Comparison of ENCODE assay signal across 8 cellular contexts in the genomic region with DNA sequence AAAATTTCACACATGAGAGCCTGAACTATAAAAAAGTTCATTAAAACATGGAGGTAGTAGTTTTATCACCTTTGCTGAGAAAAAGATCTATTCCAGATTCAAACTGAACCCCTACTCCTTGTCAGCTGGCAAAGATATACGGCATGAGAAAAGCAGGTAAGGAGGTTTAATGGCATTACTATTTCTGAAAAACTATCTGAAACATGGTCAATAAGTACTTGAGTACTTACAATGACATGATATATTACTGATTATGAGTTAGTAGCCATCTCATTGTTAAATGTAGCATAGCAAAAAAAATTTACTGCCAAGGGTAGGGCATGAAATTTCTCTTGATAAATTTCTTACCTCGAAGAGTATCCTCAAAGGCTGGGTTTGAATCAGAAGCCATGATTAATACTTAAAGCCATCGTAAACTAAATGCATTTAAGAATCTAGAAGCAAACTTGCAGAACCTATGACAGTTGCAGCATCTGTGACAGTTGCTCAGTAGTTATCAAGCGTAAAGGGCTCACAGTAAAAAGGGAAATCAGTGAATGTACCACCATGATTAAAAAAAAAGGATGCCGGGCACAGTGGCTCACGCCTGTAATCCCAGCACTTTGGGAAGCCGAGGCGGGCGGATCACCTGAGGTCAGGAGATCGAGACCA. TPM values are rescaled to one million over a fixed set of nuclear protein-coding genes. Genes with fewer than 3 reads are reported as not detected.
DNase-seq lines count a peak whose midpoint lies in the region; ATAC-seq and TF ChIP-seq lines count a peak whose summit lies in the region.

No MANE protein-coding gene starts in this region.

- no peaks in the 10 kb centered on the region for H3K9me3 Mint-ChIP-seq in T-cell
- H3K9me3 Mint-ChIP-seq in stimulated activated memory B cell treated with anti-CD40 and anti-IgM and Interleukin-4, amounts not matched to agents 10 μg/mL and 1 μg/mL and 100 μg/mL, for 72 hours, result no peaks in the 10 kb centered on the region

- peak overlapping the region; percentile 4 to 62 (median 46) for H3K4me3 ChIP-seq in heart left ventricle

- H3K9me3 ChIP-seq in heart left ventricle, result no peaks in the 10 kb centered on the region

- peaks cover 12 to 18% (median 16%) of the 10 kb centered on the region in 3 donors for H3K4me1 Mint-ChIP-seq in T-cell
- peaks cover 9% of the 10 kb centered on the region for H3K4me1 Mint-ChIP-seq in stimulated activated memory B cell treated with anti-CD40 and anti-IgM and Interleukin-4, amounts not matched to agents 10 μg/mL and 1 μg/mL and 100 μg/mL, for 72 hours

- DNase-seq in DMS53 (lab: John Stamatoyannopoulos, UW) (peak; percentile 22), DMS53 treated with DMSO at 0.1 percent for 48 hours (lab: John Stamatoyannopoulos, UW; ENCODE audit: unreplicated experiment) (no peak), T-cell (no peak), heart left ventricle (no peak), NCI-H1694 treated with DMSO at 0.1 percent for 48 hours (lab: John Stamatoyannopoulos, UW) (no peak), NCI-H146 treated with DMSO at 0.1 percent for 48 hours (lab: John Stamatoyannopoulos, UW; ENCODE audit: unreplicated experiment) (no peak)

- H3K27ac Mint-ChIP-seq in T-cell, result no peak overlapping the region
- peak overlapping the region; percentile 87 for H3K27ac Mint-ChIP-seq in stimulated activated memory B cell treated with anti-CD40 and anti-IgM and Interleukin-4, amounts not matched to agents 10 μg/mL and 1 μg/mL and 100 μg/mL, for 72 hours

- no peaks in the 10 kb centered on the region for H3K27me3 ChIP-seq in heart left ventricle

- ATAC-seq in T-cell (replicated peaks in 1 of 4), result peak in 2 of 4 experiments; percentile 23 to 34
- ATAC-seq in heart left ventricle, result no peak
- no peak for ATAC-seq in stimulated activated memory B cell treated with anti-CD40 and anti-IgM and Interleukin-4, amounts not matched to agents 10 μg/mL and 1 μg/mL and 100 μg/mL, for 72 hours
- no peak for ATAC-seq in HG02973 (IDR thresholded peaks at IDR 0.05; ENCODE audit: unreplicated experiment)

- POLR2A ChIA-PET in T-cell (lab: Charles Lee), result interaction anchor here in 1 of 2 donors (0.6 kb wide), 2 partner anchors 12 to 125 kb away, joined by 4 to 6 read pairs; no protein-coding TSS in a partner anchor

- intact Hi-C loops in heart left ventricle (cut with DNase I), result no loop called here

- peaks cover 0 to 16% (median 0%) of the 10 kb centered on the region in 12 donors for H3K4me1 ChIP-seq in heart left ventricle

- 45 to 50% (median 47%) methylated on average over 10 of the region's 10 CpGs for WGBS in heart left ventricle, 4 donors

- no peaks in the 10 kb centered on the region for H3K27me3 Mint-ChIP-seq in T-cell
- H3K27me3 Mint-ChIP-seq in stimulated activated memory B cell treated with anti-CD40 and anti-IgM and Interleukin-4, amounts not matched to agents 10 μg/mL and 1 μg/mL and 100 μg/mL, for 72 hours, result no peaks in the 10 kb centered on the region

- peak overlapping the region; percentile 78 to 89 (median 83) for H3K4me3 Mint-ChIP-seq in T-cell
- peak overlapping the region; percentile 89 for H3K4me3 Mint-ChIP-seq in stimulated activated memory B cell treated with anti-CD40 and anti-IgM and Interleukin-4, amounts not matched to agents 10 μg/mL and 1 μg/mL and 100 μg/mL, for 72 hours

- CTCF ChIA-PET in T-cell (lab: Charles Lee), result interaction anchor here (0.6 to 1.7 kb wide), 5 partner anchors 8 to 1538 kb away, joined by 3 to 12 read pairs (median 7); partner anchors contain the start of gene SLC17A5 (in 1 of the 2)

- H3K36me3 Mint-ChIP-seq in T-cell, result peaks cover 35% of the 10 kb centered on the region
- H3K36me3 Mint-ChIP-seq in stimulated activated memory B cell treated with anti-CD40 and anti-IgM and Interleukin-4, amounts not matched to agents 10 μg/mL and 1 μg/mL and 100 μg/mL, for 72 hours, result peaks cover 35% of the 10 kb centered on the region

- no peak for TF ChIP-seq POLR2A in heart left ventricle (IDR thresholded peaks at IDR 0.05)

- no peak for TF ChIP-seq CTCF in heart left ventricle (IDR thresholded peaks at IDR 0.05)

- H3K36me3 ChIP-seq in heart left ventricle, result peaks cover 0 to 62% (median 32%) of the 10 kb centered on the region in 9 donors

- peak overlapping the region in 1 of 12 donors; percentile 29 for H3K27ac ChIP-seq in heart left ventricle

RNA-seq across cellular contexts. Expression of gene SLC17A5, which starts 8.7 kb away (rescaled TPM):
- total RNA-seq in T-cell, result 10 to 100 TPM in 1 of 5 donors, 1 to 10 TPM in 4; 6.4 to 15.0 (median 9.4) TPM
- 10 to 100 TPM in 1 of 9 donors, 1 to 10 TPM in 8; 3.3 to 10.6 (median 7.5) TPM for total RNA-seq in heart left ventricle
- 10 to 100 TPM in 1 of 2 donors, 1 to 10 TPM in 1; 2.1 to 10.6 TPM for polyA plus RNA-seq in heart left ventricle

RNA-seq across cellular contexts. Expression of gene CD109, which starts 50.9 kb away (rescaled TPM):
- total RNA-seq in T-cell (1 to 10 TPM in 1 of 5 donors, under 1 TPM in 4; 0.59 to 1.0 (median 0.68) TPM), heart left ventricle (10 to 100 TPM in 7 of 9 donors, 1 to 10 TPM in 2; 6.9 to 30.5 (median 14.5) TPM)
- polyA plus RNA-seq in heart left ventricle, result 1 to 10 TPM; 1.9 to 9.3 TPM
